8 cellular contexts compared by ENCODE assay signal in genomic region chr4:108168672-108169562, GRCh38. TPM values are rescaled to one million over a fixed set of nuclear protein-coding genes. Genes with fewer than 3 reads are reported as not detected.
A peak's percentile ranks its signal among the peaks of the same experiment; 100 is the strongest.
DNase-seq lines count a peak whose midpoint lies in the region; ATAC-seq and TF ChIP-seq lines count a peak whose summit lies in the region.

TSS of gene LEF1 (minus strand) at chr4:108168932. CDS start at chr4:108167767, 1,165 bp downstream.

- POLR2A ChIA-PET in PC-3 (lab: Charles Lee; ENCODE audit: unreplicated experiment) = interaction anchor here (0.8 kb wide), 1 partner anchor 144 kb away, joined by 13 read pairs; no protein-coding TSS in a partner anchor

- H3K27ac ChIP-seq in PC-3 (ENCODE audit: low read length) (no peak within 1 kb of the TSS), psoas muscle (no peak within 1 kb of the TSS), Karpas-422 (ENCODE audit: low read length) (no peak within 1 kb of the TSS)

- peak; percentile 81 for DNase-seq in GM13976 (ENCODE audit: low spot score)
- DNase-seq in PC-3 = peak; percentile 20
- peak; percentile 60 for DNase-seq in activated T-helper 2 cell treated with anti-CD3 and anti-CD28 coated beads, Interferon-gamma antibody, Interleukin-2, Interleukin-4, amounts not matched to agents 10 μg/mL and 5 μg/mL and 100 μg/mL, durations not matched to agents 14 hours and 24 hours and 36 hours (ENCODE audit: low spot score)
- DNase-seq in germinal center (ENCODE audit: low spot score) = peak; percentile 39
- DNase-seq in psoas muscle = peak in 1 of 2 donors; percentile 51
- no peak for DNase-seq in Karpas-422
- DNase-seq in HT-29 (ENCODE audit: low spot score) = no peak

- H3K9me3 Mint-ChIP-seq in activated T-helper 2 cell treated with anti-CD3 and anti-CD28 coated beads, Interferon-gamma antibody, Interleukin-2, Interleukin-4, amounts not matched to agents 10 μg/mL and 5 μg/mL and 100 μg/mL, durations not matched to agents 14 hours and 24 hours and 36 hours = no peaks in the 10 kb centered on the region

- H3K9me3 ChIP-seq in PC-3 (ENCODE audit: low read length) = no peaks in the 10 kb centered on the region
- H3K9me3 ChIP-seq in psoas muscle = no peaks in the 10 kb centered on the region
- H3K9me3 ChIP-seq in Karpas-422 (ENCODE audit: low read length) = no peaks in the 10 kb centered on the region

- H3K79me2 ChIP-seq in PC-3 (ENCODE audit: low read length) = no peaks in the 10 kb centered on the region
- no peaks in the 10 kb centered on the region for H3K79me2 ChIP-seq in Karpas-422 (ENCODE audit: low read length)

- H3K36me3 ChIP-seq in PC-3 (ENCODE audit: low read depth, low read length) = no peaks in the 10 kb centered on the region
- no peaks in the 10 kb centered on the region for H3K36me3 ChIP-seq in psoas muscle (ENCODE audit: insufficient read depth in 1 of 2, low read depth in 1 of 2)
- H3K36me3 ChIP-seq in Karpas-422 (ENCODE audit: insufficient read depth, low read length) = no peaks in the 10 kb centered on the region

- intact Hi-C loops in PC-3 (cut with micrococcal nuclease) (loop anchor here (5.0 to 10.0 kb wide), 2 partner anchors 52 to 104 kb away; no protein-coding TSS in a partner anchor), psoas muscle (cut with DNase I) (no loop called here)
- intact Hi-C loops in activated T-helper 2 cell treated with anti-CD3 and anti-CD28 coated beads, Interferon-gamma antibody, Interleukin-2, Interleukin-4, amounts not matched to agents 10 μg/mL and 5 μg/mL and 100 μg/mL, durations not matched to agents 14 hours and 24 hours and 36 hours (cut with micrococcal nuclease) = loop anchor here (5.0 kb wide), 1 partner anchor 453 kb away; the partner anchor contains the start of gene RPL34

- 1 to 2% (median 1%) methylated on average over 41 to 60 of the region's 61 CpGs for WGBS in psoas muscle, 3 donors

- H3K27me3 Mint-ChIP-seq in activated T-helper 2 cell treated with anti-CD3 and anti-CD28 coated beads, Interferon-gamma antibody, Interleukin-2, Interleukin-4, amounts not matched to agents 10 μg/mL and 5 μg/mL and 100 μg/mL, durations not matched to agents 14 hours and 24 hours and 36 hours (ENCODE audit: low read depth) = peaks cover 22% of the 10 kb centered on the region

- H4K20me1 ChIP-seq in PC-3 (ENCODE audit: low read length) (no peaks in the 10 kb centered on the region), Karpas-422 (ENCODE audit: insufficient read depth, low read depth, low read length) (no peaks in the 10 kb centered on the region)

- H3K4me3 Mint-ChIP-seq in activated T-helper 2 cell treated with anti-CD3 and anti-CD28 coated beads, Interferon-gamma antibody, Interleukin-2, Interleukin-4, amounts not matched to agents 10 μg/mL and 5 μg/mL and 100 μg/mL, durations not matched to agents 14 hours and 24 hours and 36 hours (ENCODE audit: low read depth) = peak within 1 kb of the TSS; percentile 85

- H3K4me3 ChIP-seq in PC-3 (ENCODE audit: low read length) = peak within 1 kb of the TSS; percentile 69
- H3K4me3 ChIP-seq in psoas muscle = peak within 1 kb of the TSS; percentile 70
- H3K4me3 ChIP-seq in Karpas-422 (ENCODE audit: low read length) = no peak within 1 kb of the TSS

- TF ChIP-seq CTCF in GM13976 (IDR thresholded peaks at IDR 0.05; ENCODE audit: borderline replicate concordance, control extremely low read depth, extremely low read depth, insufficient read depth, missing control alignments) (peak; percentile 2), PC-3 (conservative IDR thresholded peaks at IDR 0.05; ENCODE audit: low read depth, low read length) (no peak), psoas muscle (IDR thresholded peaks at IDR 0.05) (no peak)

- H3K4me1 ChIP-seq in PC-3 (ENCODE audit: insufficient read depth, low read length) = no peaks in the 10 kb centered on the region
- H3K4me1 ChIP-seq in psoas muscle = peaks cover 18% of the 10 kb centered on the region
- no peaks in the 10 kb centered on the region for H3K4me1 ChIP-seq in Karpas-422 (ENCODE audit: low read length)

- ATAC-seq in HG03039 (IDR thresholded peaks at IDR 0.05; ENCODE audit: unreplicated experiment) = peak; percentile 31
- peak; percentile 39 for ATAC-seq in PC-3
- peak; percentile 18 to 44 (median 32) for ATAC-seq in psoas muscle

- peak within 1 kb of the TSS; percentile 94 for H3K4me2 ChIP-seq in PC-3 (ENCODE audit: low read length)
- no peak within 1 kb of the TSS for H3K4me2 ChIP-seq in Karpas-422 (ENCODE audit: low read depth, low read length, poor library complexity, severe bottlenecking)

- no TSS peak for BruUV-seq in PC-3 (replicated peaks; lab: Mats Ljungman, UMichigan)

- H3F3A ChIP-seq in PC-3 (ENCODE audit: low read length, unreplicated experiment) = no peaks in the 10 kb centered on the region

- peaks cover 11% of the 10 kb centered on the region for H3K36me3 Mint-ChIP-seq in activated T-helper 2 cell treated with anti-CD3 and anti-CD28 coated beads, Interferon-gamma antibody, Interleukin-2, Interleukin-4, amounts not matched to agents 10 μg/mL and 5 μg/mL and 100 μg/mL, durations not matched to agents 14 hours and 24 hours and 36 hours (ENCODE audit: low read depth)

- H2AFZ ChIP-seq in PC-3 (ENCODE audit: low read length) = peak within 1 kb of the TSS; percentile 81
- no peak within 1 kb of the TSS for H2AFZ ChIP-seq in Karpas-422 (ENCODE audit: low read length)

- in situ Hi-C loops in GM13976 (cut with MboI; ENCODE audit: low sequenced_read_pairs, unreplicated experiment) = no loop called here

- peaks cover 45% of the 10 kb centered on the region for H3K4me1 Mint-ChIP-seq in activated T-helper 2 cell treated with anti-CD3 and anti-CD28 coated beads, Interferon-gamma antibody, Interleukin-2, Interleukin-4, amounts not matched to agents 10 μg/mL and 5 μg/mL and 100 μg/mL, durations not matched to agents 14 hours and 24 hours and 36 hours (ENCODE audit: low read depth)

- CTCF ChIA-PET in PC-3 (lab: Charles Lee) = no interaction called here

- H3K9me2 ChIP-seq in PC-3 (replicated peaks; ENCODE audit: low read length) (no peaks in the 10 kb centered on the region), Karpas-422 (replicated peaks; ENCODE audit: insufficient read depth, low read length) (no peaks in the 10 kb centered on the region)

- no peak within 1 kb of the TSS for H3K9ac ChIP-seq in PC-3 (ENCODE audit: low read length)
- no peak within 1 kb of the TSS for H3K9ac ChIP-seq in Karpas-422 (ENCODE audit: low read length)

- peaks cover 73% of the 10 kb centered on the region for H3K27me3 ChIP-seq in PC-3 (ENCODE audit: low read length)
- H3K27me3 ChIP-seq in psoas muscle (ENCODE audit: insufficient read depth in 3 of 3, low read length in 2 of 3) = peaks cover 3 to 96% (median 49%) of the 10 kb centered on the region in 3 donors
- no peaks in the 10 kb centered on the region for H3K27me3 ChIP-seq in Karpas-422 (ENCODE audit: low read length)

- peak within 1 kb of the TSS; percentile 86 for H3K27ac Mint-ChIP-seq in activated T-helper 2 cell treated with anti-CD3 and anti-CD28 coated beads, Interferon-gamma antibody, Interleukin-2, Interleukin-4, amounts not matched to agents 10 μg/mL and 5 μg/mL and 100 μg/mL, durations not matched to agents 14 hours and 24 hours and 36 hours

RNA-seq across cellular contexts. Expression of gene LEF1, which starts in this region (rescaled TPM):
- total RNA-seq in PC-3 (2014; rRNA removed) (0.58 and 2.4 TPM in 2 replicates), psoas muscle (under 1 TPM; 0.24 to 0.37 (median 0.32) TPM)
- total RNA-seq in activated T-helper 2 cell treated with anti-CD3 and anti-CD28 coated beads, Interferon-gamma antibody, Interleukin-2, Interleukin-4, amounts not matched to agents 10 μg/mL and 5 μg/mL and 100 μg/mL, durations not matched to agents 14 hours and 24 hours and 36 hours = 74.0 and 77.0 TPM in 2 replicates
- under 1 TPM; 0.10 to 0.44 (median 0.18) TPM for polyA plus RNA-seq in psoas muscle
- not detected in 2 replicates for total RNA-seq in Karpas-422 (2014; rRNA removed; shearing (Covaris generic); ENCODE audit: low replicate concordance)
- total RNA-seq in HT-29 (2014; rRNA removed; shearing (Covaris generic)) = 0.10 and 0.21 TPM in 2 replicates

Comparison
In these comparisons a context has a peak if more than half of its experiments do, and no peak if none do; other contexts are left out.
1. RNA of gene LEF1 (total RNA-seq): 74.0 to 77.0 TPM in activated T-helper 2 cell treated with anti-CD3 and anti-CD28 coated beads, Interferon-gamma antibody, Interleukin-2, Interleukin-4, amounts not matched to agents 10 μg/mL and 5 μg/mL and 100 μg/mL, durations not matched to agents 14 hours and 24 hours and 36 hours; 0.58 to 2.4 TPM in PC-3, 0.24 to 0.37 TPM in psoas muscle, 0.10 to 0.21 TPM in HT-29 and not detected in Karpas-422; every median in the first group is over 10 times any median in the second.
2. Peak in ATAC-seq and H3K4me3 ChIP-seq in psoas muscle; RNA of the gene not detected or under 1 TPM.
3. DNase-seq: peak in GM13976 (single experiment), PC-3 (single experiment), activated T-helper 2 cell treated with anti-CD3 and anti-CD28 coated beads, Interferon-gamma antibody, Interleukin-2, Interleukin-4, amounts not matched to agents 10 μg/mL and 5 μg/mL and 100 μg/mL, durations not matched to agents 14 hours and 24 hours and 36 hours (single experiment) and germinal center (single experiment); none in Karpas-422 (single experiment) and HT-29 (single experiment).
4. intact Hi-C loops: an anchor here in PC-3 (5.0 to 10.0 kb wide) and activated T-helper 2 cell treated with anti-CD3 and anti-CD28 coated beads, Interferon-gamma antibody, Interleukin-2, Interleukin-4, amounts not matched to agents 10 μg/mL and 5 μg/mL and 100 μg/mL, durations not matched to agents 14 hours and 24 hours and 36 hours (5.0 kb wide); none called in psoas muscle.
5. Peak in every context shown above with its lines, with median percentiles within 50 percentile points of each other: ATAC-seq.